16 cellular contexts compared by ENCODE assay signal in genomic region chr15:83204697-83205096, GRCh38. TPM values are rescaled to one million over a fixed set of nuclear protein-coding genes. Genes with fewer than 3 reads are reported as not detected.
DNase-seq lines count a peak whose midpoint lies in the region; ATAC-seq and TF ChIP-seq lines count a peak whose summit lies in the region.
"Had no signal": no experiment of that assay in that cellular context is flagged by ENCODE, and none has a peak within 500 bp of the region (broad histone marks: within the 10 kb centered on the region; RNA-seq: fewer than 3 reads in every experiment).

No MANE protein-coding gene starts in this region.

- H3K4me2 ChIP-seq in DND-41 (ENCODE audit: insufficient read depth, low read length): peak overlapping the region; percentile 69; the same call in 1 of the 2 replicates
- peak overlapping the region; percentile 85 for H3K4me2 ChIP-seq in IMR-90 (ENCODE audit: low read depth, low read length)

- peak overlapping the region; percentile 19; the same call in 1 of the 2 replicates for H3K23ac ChIP-seq in IMR-90 (ENCODE audit: low read depth, low read length)

- H2BK5ac ChIP-seq in IMR-90 (ENCODE audit: low read depth, low read length, poor library complexity, severe bottlenecking): no peak overlapping the region

- CTCF ChIA-PET in IMR-90 (lab: Yijun Ruan, JAX): no interaction called here

- H3K9me3 ChIP-seq in DND-41 (ENCODE audit: insufficient read depth, low read length, severe bottlenecking) (no peaks in the 10 kb centered on the region), IMR-90 (ENCODE audit: control insufficient read depth, insufficient read depth, low read length) (no peaks in the 10 kb centered on the region)
- H3K9me3 ChIP-seq: esophagus muscularis mucosa had no signal

- no peaks in the 10 kb centered on the region; the same call in 1 of the 2 replicates for H3K36me3 ChIP-seq in DND-41 (ENCODE audit: insufficient read depth, low read length)
- H3K36me3 ChIP-seq in IMR-90 (ENCODE audit: control insufficient read depth, insufficient read depth, low read length): no peaks in the 10 kb centered on the region
- H3K36me3 ChIP-seq: esophagus muscularis mucosa had no signal

- peaks cover 4 to 24% of the 10 kb centered on the region in 2 experiments; a peak in 2 of 4 replicates for H3K79me1 ChIP-seq in IMR-90 (ENCODE audit: low read depth in 1 of 2, low read length in 2 of 2)

- H3K27me3 Mint-ChIP-seq in chondrocyte (ENCODE audit: low read depth): no peaks in the 10 kb centered on the region
- H3K27me3 Mint-ChIP-seq in nephron (ENCODE audit: low read depth): no peaks in the 10 kb centered on the region

- TF ChIP-seq POLR2A in IMR-90 (IDR thresholded peaks at IDR 0.05; ENCODE audit: low read depth, low read length): no peak

- H3K4me1 ChIP-seq in DND-41 (ENCODE audit: insufficient read depth, low read length) (peaks cover 31% of the 10 kb centered on the region), IMR-90 (ENCODE audit: control insufficient read depth, insufficient read depth, low read length) (peaks cover 8% of the 10 kb centered on the region)

- POLR2A ChIA-PET in IMR-90 (lab: Charles Lee; ENCODE audit: unreplicated experiment): no interaction called here

- BruUV-seq in IMR-90 (replicated peaks; lab: Mats Ljungman, UMichigan): TSS peak; percentile 13

- ATAC-seq in DND-41 (ENCODE audit: insufficient read depth, low read depth) (no peak), IMR-90 (ENCODE audit: low read depth) (no peak)

- no peak overlapping the region for H3K4me3 Mint-ChIP-seq in chondrocyte (ENCODE audit: unreplicated experiment)
- peak overlapping the region; percentile 94 to 100 (median 100) for H3K4me3 Mint-ChIP-seq in nephron
- H3K4me3 Mint-ChIP-seq: activated CD4-positive, alpha-beta T cell treated with anti-CD3 and anti-CD28 coated beads, Interleukin-2, amount 10 ng/mL, durations not matched to agents 24 days and 14 days had no signal

- H3K79me2 ChIP-seq in DND-41 (ENCODE audit: insufficient read depth, low read length): peaks cover 66% of the 10 kb centered on the region

- H3K9me3 Mint-ChIP-seq in chondrocyte (ENCODE audit: low read depth) (no peaks in the 10 kb centered on the region), nephron (no peaks in the 10 kb centered on the region)
- H3K9me3 Mint-ChIP-seq: activated CD4-positive, alpha-beta T cell treated with anti-CD3 and anti-CD28 coated beads, Interleukin-2, amount 10 ng/mL, durations not matched to agents 24 days and 14 days had no signal

- H3K9me1 ChIP-seq in IMR-90 (ENCODE audit: insufficient read depth, low read length): 0 out of 2 replicates have a peak, but pooled peaks cover 3% of the 10 kb centered on the region

- H3K27ac ChIP-seq in DND-41 (ENCODE audit: low read length): no peak overlapping the region
- no peak overlapping the region for H3K27ac ChIP-seq in IMR-90 (ENCODE audit: insufficient read depth, low read length)

- H2BK15ac ChIP-seq in IMR-90 (ENCODE audit: low read depth, low read length): no peak overlapping the region

- no peak overlapping the region for H3K56ac ChIP-seq in IMR-90 (ENCODE audit: extremely low read depth, insufficient read depth, low read length)

- peak overlapping the region in 1 of 2 experiments; percentile 18; a peak in 1 of 4 replicates for H3K4me3 ChIP-seq in DND-41 (ENCODE audit: low read depth in 1 of 2, low read length in 2 of 2)
- no peak overlapping the region for H3K4me3 ChIP-seq in IMR-90 (ENCODE audit: insufficient read depth, low read depth, low read length)
- H3K4me3 ChIP-seq: esophagus muscularis mucosa had no signal

- DNase-seq in DND-41 (no peak), IMR-90 (no peak), chondrocyte (ENCODE audit: low spot score) (no peak), NCI-H69 (lab: John Stamatoyannopoulos, UW) (no peak), NCI-H146 (lab: John Stamatoyannopoulos, UW) (no peak), LoVo (ENCODE audit: low spot score) (no peak), midbrain (lab: John Stamatoyannopoulos, UW) (no peak)
- DNase-seq: activated CD4-positive, alpha-beta T cell treated with anti-CD3 and anti-CD28 coated beads, Interleukin-2, amount 10 ng/mL, durations not matched to agents 24 days and 14 days; amniotic stem cell; cortex of kidney; NCI-H1417; NCI-H446; occipital lobe; T-helper 2 cell had no signal

- dilution Hi-C loops in IMR-90 (cut with HindIII; ENCODE audit: low sequenced_read_pairs, unreplicated experiment): no loop called here

- intact Hi-C loops in IMR-90 (cut with micrococcal nuclease): loop anchor here (5.0 to 10.0 kb wide), 3 partner anchors 42 to 640 kb away; no protein-coding TSS in a partner anchor

- no CpG with 5 or more reads among the region's 3 CpGs for WGBS in IMR-90 (ENCODE audit: extremely low coverage in 2 of 2, insufficient read length in 1 of 2), 2 experiments

- no peak overlapping the region for H4K8ac ChIP-seq in IMR-90 (ENCODE audit: low read depth in 2 of 2, low read length in 2 of 2)

- no peak for TF ChIP-seq RAD21 in IMR-90 (IDR thresholded peaks at IDR 0.05; ENCODE audit: low read length)

- H4K20me1 ChIP-seq in DND-41 (ENCODE audit: insufficient read depth, low read length) (no peaks in the 10 kb centered on the region), IMR-90 (ENCODE audit: insufficient read depth, low read length) (peaks cover 4% of the 10 kb centered on the region; the same call in 1 of the 2 replicates)

- in situ Hi-C loops in IMR-90 (cut with MboI; ENCODE audit: low sequenced_read_pairs): no loop called here

- no peak overlapping the region for H2AK5ac ChIP-seq in IMR-90 (ENCODE audit: low read depth, low read length)

- H2AFZ ChIP-seq in DND-41 (ENCODE audit: low read depth, low read length) (no peak overlapping the region), IMR-90 (replicated peaks; ENCODE audit: low read length, poor library complexity) (no peak overlapping the region)

- H3K36me3 Mint-ChIP-seq in chondrocyte (ENCODE audit: low read depth): no peaks in the 10 kb centered on the region
- no peaks in the 10 kb centered on the region for H3K36me3 Mint-ChIP-seq in nephron (ENCODE audit: low read depth)

- no peak overlapping the region for H2BK20ac ChIP-seq in IMR-90 (ENCODE audit: low read depth, low read length)

- 0 out of 2 replicates have a peak overlapping the region, but pooled peaks have one; percentile 1 for H3K14ac ChIP-seq in IMR-90 (replicated peaks; ENCODE audit: low read depth, low read length)

- TF ChIP-seq CTCF in DND-41 (IDR thresholded peaks at IDR 0.05; ENCODE audit: borderline replicate concordance, extremely low read depth, low read length, poor library complexity, severe bottlenecking) (no peak), IMR-90 (conservative IDR thresholded peaks at IDR 0.05; ENCODE audit: low read depth, low read length) (no peak), chondrocyte (IDR thresholded peaks at IDR 0.05) (no peak), nephron (IDR thresholded peaks at IDR 0.05; ENCODE audit: unreplicated experiment in 3 of 3) (no peak)

- no peak overlapping the region for H3K18ac ChIP-seq in IMR-90 (ENCODE audit: low read depth, low read length)

- H2BK120ac ChIP-seq in IMR-90 (ENCODE audit: low read depth, low read length): no peak overlapping the region

- no peak overlapping the region for H3K9ac ChIP-seq in DND-41 (ENCODE audit: low read depth, low read length)
- H3K9ac ChIP-seq in IMR-90 (ENCODE audit: low read depth, low read length): no peak overlapping the region

- H3K27me3 ChIP-seq in DND-41 (ENCODE audit: insufficient read depth, low read length, poor library complexity): no peaks in the 10 kb centered on the region
- H3K27me3 ChIP-seq in IMR-90 (ENCODE audit: control insufficient read depth, insufficient read depth, low read length): no peaks in the 10 kb centered on the region
- H3K27me3 ChIP-seq: esophagus muscularis mucosa had no signal

- H3K27ac Mint-ChIP-seq in chondrocyte (ENCODE audit: unreplicated experiment) (peak overlapping the region; percentile 29), nephron (peak overlapping the region in 2 of 3 experiments; percentile 10 to 17)
- H3K27ac Mint-ChIP-seq: activated CD4-positive, alpha-beta T cell treated with anti-CD3 and anti-CD28 coated beads, Interleukin-2, amount 10 ng/mL, durations not matched to agents 24 days and 14 days had no signal

- H3K4me1 Mint-ChIP-seq in chondrocyte (ENCODE audit: low read depth) (peaks cover 55% of the 10 kb centered on the region), nephron (peaks cover 52% of the 10 kb centered on the region)

- H4K5ac ChIP-seq in IMR-90 (ENCODE audit: low read depth, low read length): no peak overlapping the region

- H4K91ac ChIP-seq in IMR-90 (ENCODE audit: insufficient read depth, low read depth, low read length): no peak overlapping the region

- no peak overlapping the region for H3K4ac ChIP-seq in IMR-90 (ENCODE audit: low read depth, low read length)

- H2AK9ac ChIP-seq in IMR-90 (replicated peaks; ENCODE audit: low read depth, low read length, poor library complexity): no peak overlapping the region

TF ChIP-seq in IMR-90, 13 proteins besides CTCF, POLR2A, EP300 and RAD21:
- no peak for TF ChIP-seq FOS (IDR thresholded peaks at IDR 0.05; ENCODE audit: low read depth, low read length)
- no peak for TF ChIP-seq MAFK (IDR thresholded peaks at IDR 0.05; ENCODE audit: low read depth, low read length)
- TF ChIP-seq SMC3 (IDR thresholded peaks at IDR 0.05; ENCODE audit: low read depth, low read length): no peak
- no peak for TF ChIP-seq RFX5 (IDR thresholded peaks at IDR 0.05; ENCODE audit: low read depth, low read length)
- no peak for TF ChIP-seq BHLHE40 (IDR thresholded peaks at IDR 0.05; ENCODE audit: low read depth, low read length)
- no peak for TF ChIP-seq CEBPB (IDR thresholded peaks at IDR 0.05; ENCODE audit: low read depth, low read length)
- no peak for TF ChIP-seq RCOR1 (IDR thresholded peaks at IDR 0.05; ENCODE audit: insufficient replicate concordance, low read length)

RNA-seq across cellular contexts. Expression of gene HDGFL3, which starts 2.9 kb away (rescaled TPM):
- total RNA-seq in IMR-90 (2012; rRNA removed): 9.5 and 31.4 TPM in 2 replicates
- polyA plus RNA-seq in IMR-90 (2012; rRNA removed): 18.1 and 19.6 TPM in 2 replicates
- 1.4 and 2.0 TPM in 2 replicates for polyA plus RNA-seq in IMR-90 (2012; cell fraction: cytosol; rRNA removed)
- 1.0 and 5.2 TPM in 2 replicates for polyA plus RNA-seq in IMR-90 (2012; cell fraction: nucleus; rRNA removed; ENCODE audit: low replicate concordance)
- total RNA-seq in chondrocyte: 84.3 to 93.1 TPM (median 92.2 TPM) in 3 replicates
